Comparison of ENCODE assay signal across 21 cellular contexts in genomic region chr6:56959938-56960337, GRCh38. TPM values are rescaled to one million over a fixed set of nuclear protein-coding genes. Genes with fewer than 3 reads are reported as not detected.
A peak's percentile ranks its signal among the peaks of the same experiment; 100 is the strongest.
DNase-seq lines count a peak whose midpoint lies in the region; ATAC-seq and TF ChIP-seq lines count a peak whose summit lies in the region.
"Had no signal": no experiment of that assay in that cellular context is flagged by ENCODE, and none has a peak within 500 bp of the region (broad histone marks: within the 10 kb centered on the region; RNA-seq: fewer than 3 reads in every experiment).

No MANE protein-coding gene starts in this region.

- peaks cover 9 to 10% of the 10 kb centered on the region in 2 donors for H3K4me1 Mint-ChIP-seq in immature natural killer cell

- H3K27ac Mint-ChIP-seq in immature natural killer cell = no peak overlapping the region
- H3K27ac Mint-ChIP-seq: activated B cell treated with CpG ODN at 0.5 μM for 24 hours; activated T-helper 2 cell treated with anti-CD3 and anti-CD28 coated beads, Interferon-gamma antibody, Interleukin-2, Interleukin-4, amounts not matched to agents 10 μg/mL and 5 μg/mL and 100 μg/mL, durations not matched to agents 14 hours and 24 hours and 36 hours; dendritic cell treated with granulocyte-macrophage colony-stimulating factor and Interleukin-4, amounts not matched to agents 40 ng/mL and 50 ng/mL, for 4 days; naive B cell; stimulated activated naive CD8-positive, alpha-beta T cell treated with anti-CD3 and anti-CD28 coated beads, Interleukin-15, amount 100 ng/mL, for 72 hours had no signal

- H3K9me3 Mint-ChIP-seq in immature natural killer cell = no peaks in the 10 kb centered on the region
- H3K9me3 Mint-ChIP-seq: activated B cell treated with CpG ODN at 0.5 μM for 24 hours; activated T-helper 2 cell treated with anti-CD3 and anti-CD28 coated beads, Interferon-gamma antibody, Interleukin-2, Interleukin-4, amounts not matched to agents 10 μg/mL and 5 μg/mL and 100 μg/mL, durations not matched to agents 14 hours and 24 hours and 36 hours; dendritic cell treated with granulocyte-macrophage colony-stimulating factor and Interleukin-4, amounts not matched to agents 40 ng/mL and 50 ng/mL, for 4 days; naive B cell; stimulated activated naive CD8-positive, alpha-beta T cell treated with anti-CD3 and anti-CD28 coated beads, Interleukin-15, amount 100 ng/mL, for 72 hours had no signal

- no peak for ATAC-seq in sciatic nerve
- no peak for ATAC-seq in activated CD4-positive, CD25-positive, alpha-beta regulatory T cell treated with anti-CD3 and anti-CD28 coated beads, Interleukin-2, amount 50 U/mL, for 24 hours
- ATAC-seq: left lung; stimulated activated naive CD8-positive, alpha-beta T cell treated with anti-CD3 and anti-CD28 coated beads, Interleukin-15, amount 100 ng/mL, for 72 hours had no signal

- TF ChIP-seq CTCF in astrocyte of the cerebellum (IDR thresholded peaks at IDR 0.05; ENCODE audit: low read depth, low read length, missing control alignments) (no peak), foreskin fibroblast (IDR thresholded peaks at IDR 0.05; ENCODE audit: low read depth, low read length) (no peak)

- H3K36me3 Mint-ChIP-seq in immature natural killer cell = no peaks in the 10 kb centered on the region
- H3K36me3 Mint-ChIP-seq: naive B cell had no signal

- H3K27me3 Mint-ChIP-seq in immature natural killer cell (ENCODE audit: low read depth in 3 of 3) = peaks cover 0 to 17% (median 10%) of the 10 kb centered on the region in 3 donors

- intact Hi-C loops in sciatic nerve (cut with DNase I) = no loop called here

- H3K4me3 Mint-ChIP-seq in immature natural killer cell = no peak overlapping the region
- H3K4me3 Mint-ChIP-seq: activated B cell treated with CpG ODN at 0.5 μM for 24 hours; dendritic cell treated with granulocyte-macrophage colony-stimulating factor and Interleukin-4, amounts not matched to agents 40 ng/mL and 50 ng/mL, for 4 days; naive B cell; stimulated activated naive CD8-positive, alpha-beta T cell treated with anti-CD3 and anti-CD28 coated beads, Interleukin-15, amount 100 ng/mL, for 72 hours had no signal

- DNase-seq in ACHN (peak; percentile 30), HS-5 (ENCODE audit: low read depth) (peak; percentile 77), astrocyte of the cerebellum (ENCODE audit: low read depth) (peak; percentile 54), foreskin fibroblast (peak; percentile 44 to 73), NCI-H2171 treated with DMSO at 0.1 percent for 48 hours (lab: John Stamatoyannopoulos, UW) (no peak), immature natural killer cell (no peak), sciatic nerve (ENCODE audit: low spot score) (no peak)
- DNase-seq: activated B cell treated with CpG ODN at 0.5 μM for 24 hours; AML-193; amniotic stem cell; left lung; MG63; naive B cell; NCI-H2081; Peyer's patch; stimulated activated naive CD8-positive, alpha-beta T cell treated with anti-CD3 and anti-CD28 coated beads, Interleukin-15, amount 100 ng/mL, for 72 hours had no signal

- in situ Hi-C loops in ACHN (cut with HindIII; ENCODE audit: low pct_ligation_motif_present, low pct_unique_long_range_greater_than_20kb, low sequenced_read_pairs) = no loop called here
- in situ Hi-C loops in astrocyte of the cerebellum (cut with HindIII; ENCODE audit: low sequenced_read_pairs) = no loop called here

- H3K4me3 ChIP-seq in astrocyte of the cerebellum (ENCODE audit: low read depth, low read length) (no peak overlapping the region), foreskin fibroblast (ENCODE audit: low read depth in 1 of 2, low read length in 2 of 2) (no peak overlapping the region)
- H3K4me3 ChIP-seq: left lung, MG63, Peyer's patch had no signal

RNA-seq across cellular contexts. Expression of gene BEND6, which starts 5.0 kb away (rescaled TPM):
- under 1 TPM in 2 of 3 donors, not detected in 1; 0.29 to 0.73 TPM for polyA plus RNA-seq in immature natural killer cell
- 4.4 TPM for total RNA-seq in sciatic nerve
- total RNA-seq: activated B cell treated with CpG ODN at 0.5 μM for 24 hours; activated CD8-positive, alpha-beta memory T cell treated with anti-CD3 and anti-CD28 coated beads for 36 hours; activated T-helper 2 cell treated with anti-CD3 and anti-CD28 coated beads, Interferon-gamma antibody, Interleukin-2, Interleukin-4, amounts not matched to agents 10 μg/mL and 5 μg/mL and 100 μg/mL, durations not matched to agents 14 hours and 24 hours and 36 hours; Peyer's patch; T-helper 1 cell treated with Interleukin-12 subunit alpha and Interleukin-12 subunit beta and Interleukin-4 antibody, amounts not matched to agents 30 ng/mL and 1 ng/mL, for 36 hours had no signal

Comparison
In these comparisons a context has a peak if more than half of its experiments do, and no peak if none do; other contexts are left out.
1. DNase-seq: peak in ACHN (single experiment), HS-5 (single experiment), astrocyte of the cerebellum (single experiment) and foreskin fibroblast (2 of 2); none in NCI-H2171 treated with DMSO at 0.1 percent for 48 hours (single experiment), immature natural killer cell (0 of 3) and sciatic nerve (single experiment).